Comparison of ENCODE assay signal across 19 cellular contexts in genomic region chr9:115643948-115644727, GRCh38.
A peak's percentile ranks its signal among the peaks of the same experiment; 100 is the strongest.
DNase-seq lines count a peak whose midpoint lies in the region; ATAC-seq, FAIRE-seq and TF ChIP-seq lines count a peak whose summit lies in the region.
"Had no signal": no experiment of that assay in that cellular context is flagged by ENCODE, and none has a peak within 500 bp of the region (broad histone marks: within the 10 kb centered on the region; RNA-seq: fewer than 3 reads in every experiment).

No MANE protein-coding gene starts in this region.

- no peak overlapping the region for H3K9ac ChIP-seq in astrocyte (ENCODE audit: low read length)

- peak overlapping the region; percentile 24 for H3K27ac Mint-ChIP-seq in astrocyte (ENCODE audit: unreplicated experiment)
- H3K27ac Mint-ChIP-seq: CD4-positive, alpha-beta T cell had no signal

- intact Hi-C loops in esophagus squamous epithelium (cut with DNase I), result no loop called here

- no peak overlapping the region for H3K4me2 ChIP-seq in astrocyte (ENCODE audit: low read length)

- no peaks in the 10 kb centered on the region for H3K27me3 Mint-ChIP-seq in astrocyte (ENCODE audit: low read depth, unreplicated experiment)
- H3K27me3 Mint-ChIP-seq: CD4-positive, alpha-beta T cell had no signal

- H3K9me3 ChIP-seq in astrocyte (ENCODE audit: insufficient read depth, low read depth, low read length), result peaks cover 2% of the 10 kb centered on the region
- H3K9me3 ChIP-seq in esophagus squamous epithelium, result no peaks in the 10 kb centered on the region
- H3K9me3 ChIP-seq: HAP-1 had no signal

- no peak for ATAC-seq in HG03342 (IDR thresholded peaks at IDR 0.05; ENCODE audit: unreplicated experiment)
- ATAC-seq: PC-3 had no signal

- H3K36me3 ChIP-seq in astrocyte (ENCODE audit: insufficient read depth, low read length) (no peaks in the 10 kb centered on the region), esophagus squamous epithelium (no peaks in the 10 kb centered on the region)
- H3K36me3 ChIP-seq: HAP-1 had no signal

- no peak for DNase-seq in H54 (ENCODE audit: insufficient read length, low spot score)
- peak; percentile 12 for DNase-seq in astrocyte (ENCODE audit: low read depth)
- DNase-seq in esophagus squamous epithelium (lab: John Stamatoyannopoulos, UW), result no peak
- DNase-seq in retinal pigment epithelial cell (ENCODE audit: low read depth), result peak; percentile 65
- DNase-seq in effector CD4-positive, alpha-beta T cell, result no peak
- DNase-seq in HUDEP-2 (lab: John Stamatoyannopoulos, UW; ENCODE audit: unreplicated experiment in 76 of 76), result no peak
- DNase-seq: CD4-positive, alpha-beta T cell; DMS153; GF-D8; NCI-H1105 treated with DMSO at 0.1 percent for 48 hours; NCI-H1694; NCI-H510A treated with DMSO at 0.1 percent for 48 hours; PC-3; RPMI8226; SIG-M5 had no signal

- H3K9me3 Mint-ChIP-seq in astrocyte (ENCODE audit: unreplicated experiment), result no peaks in the 10 kb centered on the region

- WGBS in esophagus squamous epithelium, 2 donors, result 34 to 52% methylated on average over 4 of the region's 4 CpGs

- H3K4me1 Mint-ChIP-seq in astrocyte (ENCODE audit: low read depth, unreplicated experiment), result peaks cover 23% of the 10 kb centered on the region

- no peak for TF ChIP-seq CTCF in astrocyte (IDR thresholded peaks at IDR 0.05; ENCODE audit: insufficient read depth, low read depth, low read length)
- no peak for TF ChIP-seq CTCF in esophagus squamous epithelium (IDR thresholded peaks at IDR 0.05)
- TF ChIP-seq CTCF in retinal pigment epithelial cell (conservative IDR thresholded peaks at IDR 0.05; ENCODE audit: low read depth, low read length), result no peak

- H4K20me1 ChIP-seq in astrocyte (ENCODE audit: insufficient read depth, low read length), result no peaks in the 10 kb centered on the region

- H3K4me3 Mint-ChIP-seq in astrocyte (ENCODE audit: unreplicated experiment), result no peak overlapping the region
- H3K4me3 Mint-ChIP-seq: CD4-positive, alpha-beta T cell had no signal

- no peaks in the 10 kb centered on the region for H3K27me3 ChIP-seq in astrocyte (ENCODE audit: insufficient read depth, low read length)
- no peaks in the 10 kb centered on the region for H3K27me3 ChIP-seq in esophagus squamous epithelium

- FAIRE-seq in H54 (lab: Jason Lieb, UNC) (peak; percentile 95), astrocyte (lab: Jason Lieb, UNC) (no peak)
- FAIRE-seq: A204.1, HTR-8/SVneo had no signal

- H3K4me1 ChIP-seq in astrocyte (ENCODE audit: insufficient read depth, low read length) (peaks cover 11% of the 10 kb centered on the region), esophagus squamous epithelium (peaks cover 10 to 56% (median 19%) of the 10 kb centered on the region in 3 donors)
- H3K4me1 ChIP-seq: HAP-1 had no signal

- H3K79me2 ChIP-seq in astrocyte (ENCODE audit: insufficient read depth, low read length), result no peaks in the 10 kb centered on the region

- no peak overlapping the region for H3K4me3 ChIP-seq in astrocyte (ENCODE audit: insufficient read depth, low read depth, low read length)
- no peak overlapping the region for H3K4me3 ChIP-seq in esophagus squamous epithelium
- H3K4me3 ChIP-seq in retinal pigment epithelial cell (ENCODE audit: low read length), result no peak overlapping the region
- H3K4me3 ChIP-seq: HAP-1 had no signal

- no peak overlapping the region for H2AFZ ChIP-seq in astrocyte (ENCODE audit: low read depth, low read length)

- H3K27ac ChIP-seq in astrocyte (ENCODE audit: low read depth, low read length), result no peak overlapping the region
- H3K27ac ChIP-seq in esophagus squamous epithelium, result peak overlapping the region; percentile 40 to 76 (median 60)

- TF ChIP-seq POLR2A in H54 (IDR thresholded peaks at IDR 0.05; ENCODE audit: low read depth, low read length) (no peak), esophagus squamous epithelium (IDR thresholded peaks at IDR 0.05) (no peak)

- no peaks in the 10 kb centered on the region for H3K36me3 Mint-ChIP-seq in astrocyte (ENCODE audit: low read depth, unreplicated experiment)

Comparison
In these comparisons a context has a peak if more than half of its experiments do, and no peak if none do; other contexts are left out.
1. DNase-seq: peak in astrocyte (single experiment) and retinal pigment epithelial cell (single experiment); none in H54 (single experiment), esophagus squamous epithelium (single experiment), effector CD4-positive, alpha-beta T cell (single experiment) and HUDEP-2 (0 of 76).